ENCODE assay signal across 9 cellular contexts in the genomic region with DNA sequence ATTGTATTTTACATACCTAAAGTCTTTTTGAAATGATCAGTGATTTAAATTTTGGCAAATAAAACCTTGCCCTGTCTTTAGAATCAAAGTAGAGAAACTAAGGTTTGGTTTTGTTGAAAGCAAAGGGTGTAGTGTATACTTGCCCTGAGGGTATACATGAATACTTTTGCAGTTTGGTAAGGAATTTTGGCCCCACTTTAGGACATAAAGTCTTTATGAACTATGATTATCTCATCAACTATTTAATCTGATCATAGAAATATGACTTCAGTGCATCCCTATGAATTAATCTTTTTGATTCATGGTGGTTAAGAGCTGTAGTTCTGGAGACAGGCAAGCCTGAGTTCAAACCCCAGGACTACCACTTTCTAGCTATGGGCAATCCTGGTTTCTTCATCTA. TPM values are rescaled to one million over a fixed set of nuclear protein-coding genes. Genes with fewer than 3 reads are reported as not detected.
DNase-seq lines count a peak whose midpoint lies in the region; ATAC-seq, FAIRE-seq and TF ChIP-seq lines count a peak whose summit lies in the region.
"Had no signal": no experiment of that assay in that cellular context is flagged by ENCODE, and none has a peak within 500 bp of the region (broad histone marks: within the 10 kb centered on the region; RNA-seq: fewer than 3 reads in every experiment).

No MANE protein-coding gene starts in this region.

- H3K36me3 Mint-ChIP-seq in Calu3 (ENCODE audit: insufficient read depth, unreplicated experiment) = no peaks in the 10 kb centered on the region

- FAIRE-seq in HTR-8/SVneo (lab: Jason Lieb, UNC) = no peak
- FAIRE-seq: A549 had no signal

- CTCF ChIA-PET in Calu3 (lab: Charles Lee) = interaction anchor here (1.2 to 2.1 kb wide), 2 partner anchors 374 to 423 kb away, joined by 3 to 7 read pairs; no protein-coding TSS in a partner anchor

- H3K27me3 Mint-ChIP-seq in Calu3 (ENCODE audit: unreplicated experiment) = no peaks in the 10 kb centered on the region
- H3K27me3 Mint-ChIP-seq: CD4-positive, alpha-beta memory T cell had no signal

- no peak overlapping the region for H3K4me3 Mint-ChIP-seq in Calu3 (ENCODE audit: low read depth, unreplicated experiment)
- H3K4me3 Mint-ChIP-seq: CD4-positive, alpha-beta memory T cell had no signal

- no TSS peak for BruUV-seq in Calu3 (replicated peaks; lab: Mats Ljungman, UMichigan)

- H3K9me3 Mint-ChIP-seq in Calu3 (ENCODE audit: low read depth, unreplicated experiment) = no peaks in the 10 kb centered on the region
- H3K9me3 Mint-ChIP-seq: CD4-positive, alpha-beta memory T cell had no signal

- H3K27ac Mint-ChIP-seq in Calu3 (ENCODE audit: unreplicated experiment) = no peak overlapping the region
- H3K27ac Mint-ChIP-seq: CD4-positive, alpha-beta memory T cell had no signal

- ATAC-seq in HG02973 (IDR thresholded peaks at IDR 0.05; ENCODE audit: unreplicated experiment) = no peak

- no peak for TF ChIP-seq CTCF in Calu3 (IDR thresholded peaks at IDR 0.05; ENCODE audit: unreplicated experiment)

- in situ Hi-C loops in SK-MEL-5 (cut with HindIII; ENCODE audit: low pct_unique_long_range_greater_than_20kb, low sequenced_read_pairs) = no loop called here

- H3K4me1 Mint-ChIP-seq in Calu3 (ENCODE audit: low read depth, unreplicated experiment) = no peaks in the 10 kb centered on the region
- H3K4me1 Mint-ChIP-seq: CD4-positive, alpha-beta memory T cell had no signal

- peak; percentile 10 for DNase-seq in NCI-H226
- DNase-seq in SK-MEL-5 (ENCODE audit: low read depth, low spot score) = peak; percentile 15
- DNase-seq in dedifferentiated amniotic fluid mesenchymal stem cell (ENCODE audit: extremely low spot score) = peak; percentile 36
- DNase-seq in HTR-8/SVneo (ENCODE audit: insufficient read length, low spot score) = no peak
- no peak for DNase-seq in Calu3
- DNase-seq in midbrain (lab: John Stamatoyannopoulos, UW) = no peak

- intact Hi-C loops in Calu3 (cut with micrococcal nuclease; ENCODE audit: unreplicated experiment) = loop anchor here (1.0 to 10.0 kb wide), 4 partner anchors 213 to 423 kb away; no protein-coding TSS in a partner anchor

RNA-seq across cellular contexts. Expression of a gene that starts 17.7 kb away (rescaled TPM):
- 51.2 and 59.0 TPM in 2 replicates for total RNA-seq in SK-MEL-5 (2014; rRNA removed; shearing (Covaris generic))
- polyA plus RNA-seq in SK-MEL-5 (2015; cell fraction: cytosol; rRNA removed) = 27.4 and 36.6 TPM in 2 replicates
- polyA plus RNA-seq in SK-MEL-5 (2015; cell fraction: nucleus; rRNA removed) = 38.8 and 52.1 TPM in 2 replicates
- total RNA-seq in Calu3 (2022) = 24.2 and 28.7 TPM in 2 replicates

RNA-seq across cellular contexts. Expression of a gene that starts 17.9 kb away (rescaled TPM):
- 157 and 165 TPM in 2 replicates for total RNA-seq in SK-MEL-5 (2014; rRNA removed; shearing (Covaris generic))
- polyA plus RNA-seq in SK-MEL-5 (2015; cell fraction: cytosol; rRNA removed) = 72.7 and 79.5 TPM in 2 replicates
- 79.7 and 81.3 TPM in 2 replicates for polyA plus RNA-seq in SK-MEL-5 (2015; cell fraction: nucleus; rRNA removed)
- 47.0 and 51.1 TPM in 2 replicates for total RNA-seq in Calu3 (2022)

RNA-seq across cellular contexts. Expression of a gene that starts 31.7 kb away (rescaled TPM):
- total RNA-seq in SK-MEL-5 (2014; rRNA removed; shearing (Covaris generic)) = 38.6 and 43.1 TPM in 2 replicates
- 30.8 and 43.8 TPM in 2 replicates for polyA plus RNA-seq in SK-MEL-5 (2015; cell fraction: cytosol; rRNA removed)
- polyA plus RNA-seq in SK-MEL-5 (2015; cell fraction: nucleus; rRNA removed) = 15.7 and 23.6 TPM in 2 replicates
- total RNA-seq in Calu3 (2022) = 56.2 and 56.8 TPM in 2 replicates

RNA-seq across cellular contexts. Expression of a gene that starts 58.7 kb away (rescaled TPM):
- 0.40 and 0.43 TPM in 2 replicates for total RNA-seq in SK-MEL-5 (2014; rRNA removed; shearing (Covaris generic))
- 0.24 and 0.29 TPM in 2 replicates for polyA plus RNA-seq in SK-MEL-5 (2015; cell fraction: cytosol; rRNA removed)
- 1.7 and 7.6 TPM in 2 replicates for polyA plus RNA-seq in SK-MEL-5 (2015; cell fraction: nucleus; rRNA removed)
- total RNA-seq in Calu3 (2022) = 0.54 and 0.76 TPM in 2 replicates
- polyA plus RNA-seq: CD4-positive, alpha-beta memory T cell had no signal

Comparison
In these comparisons a context has a peak if more than half of its experiments do, and no peak if none do; other contexts are left out.
1. DNase-seq: peak in NCI-H226 (single experiment), SK-MEL-5 (single experiment) and dedifferentiated amniotic fluid mesenchymal stem cell (single experiment); none in HTR-8/SVneo (single experiment), Calu3 (single experiment) and midbrain (single experiment).